9 cellular contexts compared by ENCODE assay signal in the genomic region with DNA sequence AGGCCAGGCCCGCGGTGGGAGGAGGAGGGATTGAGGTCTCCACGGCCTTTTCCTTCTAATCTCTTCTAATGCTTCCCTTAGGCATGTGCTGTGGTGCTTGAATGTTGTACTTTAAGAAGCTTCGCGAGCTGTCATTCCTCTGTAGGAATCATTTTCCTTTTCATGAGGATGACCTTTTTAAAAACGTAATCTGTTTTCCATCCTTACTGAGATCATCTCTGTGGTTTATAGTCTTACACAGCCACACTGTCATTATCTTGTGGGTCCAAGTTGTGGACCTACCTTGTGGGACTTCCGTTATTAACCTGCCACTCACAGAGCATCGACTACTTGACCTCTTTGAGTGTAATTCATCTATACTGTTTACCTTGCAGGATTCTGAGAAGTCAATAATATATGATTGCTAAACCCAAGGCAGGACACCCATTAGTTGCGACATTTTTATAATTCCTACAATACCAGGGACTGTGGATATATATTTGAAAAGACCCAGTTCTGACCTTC. TPM values are rescaled to one million over a fixed set of nuclear protein-coding genes. Genes with fewer than 3 reads are reported as not detected.
A peak's percentile ranks its signal among the peaks of the same experiment; 100 is the strongest.
DNase-seq lines count a peak whose midpoint lies in the region; ATAC-seq and TF ChIP-seq lines count a peak whose summit lies in the region.
"Had no signal": no experiment of that assay in that cellular context is flagged by ENCODE, and none has a peak within 500 bp of the region (broad histone marks: within the 10 kb centered on the region; RNA-seq: fewer than 3 reads in every experiment).

No MANE protein-coding gene starts in this region.

- peak overlapping the region; percentile 39 to 84 (median 67) for H3K4me3 ChIP-seq in adrenal gland
- H3K4me3 ChIP-seq in right lobe of liver = peak overlapping the region; percentile 84 to 92 (median 90)
- H3K4me3 ChIP-seq in tibial artery = peak overlapping the region; percentile 73 to 87

- H3K9me3 Mint-ChIP-seq in activated T-cell treated with anti-CD3 and anti-CD28 coated beads, Interleukin-2, amount 50 U/mL, for 24 hours = no peaks in the 10 kb centered on the region

- H3K27ac ChIP-seq in adrenal gland = peak overlapping the region in 4 of 5 donors; percentile 64 to 90 (median 72)
- peak overlapping the region; percentile 60 to 98 (median 92) for H3K27ac ChIP-seq in right lobe of liver
- peak overlapping the region; percentile 88 to 93 for H3K27ac ChIP-seq in tibial artery

- ATAC-seq in right lobe of liver = no peak

- intact Hi-C loops in adrenal gland (cut with DNase I) = no loop called here
- intact Hi-C loops in right lobe of liver (cut with DNase I) = no loop called here
- intact Hi-C loops in tibial artery (cut with DNase I; ENCODE audit: low total_unique reads) = no loop called here

- no peak for DNase-seq in activated T-cell treated with anti-CD3 and anti-CD28 coated beads, Interleukin-2, amount 50 U/mL, for 24 hours
- DNase-seq in activated T-cell treated with anti-CD3 and anti-CD28 coated beads, Interleukin-2, amount 50 U/mL, for 1 hour = no peak
- DNase-seq in adrenal gland (no peak), right lobe of liver (no peak), tibial artery (no peak), KG1 (lab: John Stamatoyannopoulos, UW) (no peak), NCI-H2107 (lab: John Stamatoyannopoulos, UW) (no peak), COLO829 (ENCODE audit: low spot score) (no peak)

- H3K27ac Mint-ChIP-seq in activated T-cell treated with anti-CD3 and anti-CD28 coated beads, Interleukin-2, amount 50 U/mL, for 24 hours = no peak overlapping the region

- TF ChIP-seq POLR2A in adrenal gland (IDR thresholded peaks at IDR 0.05) (no peak), right lobe of liver (IDR thresholded peaks at IDR 0.05) (no peak)

- no peaks in the 10 kb centered on the region for H3K27me3 ChIP-seq in adrenal gland
- no peaks in the 10 kb centered on the region for H3K27me3 ChIP-seq in right lobe of liver
- no peaks in the 10 kb centered on the region for H3K27me3 ChIP-seq in tibial artery

- no peaks in the 10 kb centered on the region for H3K36me3 Mint-ChIP-seq in activated T-cell treated with anti-CD3 and anti-CD28 coated beads, Interleukin-2, amount 50 U/mL, for 24 hours (ENCODE audit: low read depth)

- 12 to 18% (median 14%) methylated on average over 9 of the region's 9 CpGs for WGBS in adrenal gland, 4 donors
- WGBS in right lobe of liver (ENCODE audit: insufficient coverage, low coverage, low lambda C conversion rate, missing lambda C conversion rate) = 5% methylated on average over 6 of the region's 9 CpGs

- TF ChIP-seq CTCF in adrenal gland (IDR thresholded peaks at IDR 0.05) = no peak
- no peak for TF ChIP-seq CTCF in right lobe of liver (IDR thresholded peaks at IDR 0.05)
- TF ChIP-seq CTCF in tibial artery (IDR thresholded peaks at IDR 0.05) = no peak

- H3K4me1 Mint-ChIP-seq in activated T-cell treated with anti-CD3 and anti-CD28 coated beads, Interleukin-2, amount 50 U/mL, for 24 hours (ENCODE audit: low read depth) = peaks cover 17% of the 10 kb centered on the region

- H3K36me3 ChIP-seq in adrenal gland (replicated peaks in 1 of 2) (no peaks in the 10 kb centered on the region), right lobe of liver (peaks cover 0 to 5% (median 0%) of the 10 kb centered on the region in 4 donors), tibial artery (peaks cover 2 to 4% (median 3%) of the 10 kb centered on the region in 3 donors)

- H3K4me1 ChIP-seq in adrenal gland (replicated peaks in 1 of 2) (peaks cover 4 to 21% of the 10 kb centered on the region in 2 donors), right lobe of liver (peaks cover 0 to 14% (median 4%) of the 10 kb centered on the region in 4 donors), tibial artery (peaks cover 0 to 17% (median 11%) of the 10 kb centered on the region in 4 donors)

- H3K27me3 Mint-ChIP-seq in activated T-cell treated with anti-CD3 and anti-CD28 coated beads, Interleukin-2, amount 50 U/mL, for 24 hours = peaks cover 70% of the 10 kb centered on the region

- H3K9me3 ChIP-seq in adrenal gland (replicated peaks in 1 of 3) (no peaks in the 10 kb centered on the region), right lobe of liver (no peaks in the 10 kb centered on the region), tibial artery (no peaks in the 10 kb centered on the region)

- peak overlapping the region; percentile 76 for H3K4me3 Mint-ChIP-seq in activated T-cell treated with anti-CD3 and anti-CD28 coated beads, Interleukin-2, amount 50 U/mL, for 24 hours

RNA-seq across cellular contexts. Expression of gene SLC25A27, which starts 0.7 kb away (rescaled TPM):
- 10 to 100 TPM in 4 of 8 donors, 1 to 10 TPM in 4; 3.1 to 33.3 (median 11.2) TPM for total RNA-seq in adrenal gland
- 10 to 100 TPM; 11.4 to 99.7 (median 57.2) TPM for polyA plus RNA-seq in adrenal gland
- 10 to 100 TPM in 5 of 6 experiments, 1 to 10 TPM in 1; 8.8 to 21.0 (median 14.2) TPM for total RNA-seq in right lobe of liver
- total RNA-seq: T-helper 2 cell treated with Interferon-gamma antibody and Interleukin-4, amounts not matched to agents 100 ng/mL and 5 ng/mL, for 36 hours had no signal

RNA-seq across cellular contexts. Expression of gene CYP39A1, which starts 0.9 kb away (rescaled TPM):
- total RNA-seq in adrenal gland = 1 to 10 TPM in 7 of 8 donors, under 1 TPM in 1; 0.63 to 6.8 (median 4.6) TPM
- polyA plus RNA-seq in adrenal gland = 1 to 10 TPM; 2.7 to 3.2 (median 2.9) TPM
- total RNA-seq in right lobe of liver = 10 to 100 TPM; 21.2 to 59.7 (median 37.2) TPM
- total RNA-seq: T-helper 2 cell treated with Interferon-gamma antibody and Interleukin-4, amounts not matched to agents 100 ng/mL and 5 ng/mL, for 36 hours had no signal

RNA-seq across cellular contexts. Expression of gene TDRD6, which starts 34.2 kb away (rescaled TPM):
- under 1 TPM; 0.18 to 0.84 (median 0.43) TPM for total RNA-seq in adrenal gland
- polyA plus RNA-seq in adrenal gland = 1 to 10 TPM in 2 of 3 donors, under 1 TPM in 1; 0.66 to 1.3 (median 1.3) TPM
- 1 to 10 TPM in 2 of 6 experiments, under 1 TPM in 4; 0.13 to 1.4 (median 0.72) TPM for total RNA-seq in right lobe of liver
- total RNA-seq: T-helper 2 cell treated with Interferon-gamma antibody and Interleukin-4, amounts not matched to agents 100 ng/mL and 5 ng/mL, for 36 hours had no signal
